In genomic region chr10:124629410-124629809, GRCh38 we compare ENCODE assay signal across 1 cellular context.
TF ChIP-seq lines count a peak whose summit lies in the region.

No MANE protein-coding gene starts in this region.

TF ChIP-seq in H1, 55 proteins besides CTCF, POLR2A, EP300 and RAD21 (continued from another document):
- TF ChIP-seq ZNF274 (IDR thresholded peaks at IDR 0.05; ENCODE audit: borderline replicate concordance, extremely low read depth, low read length) (no peak), SIRT6 (IDR thresholded peaks at IDR 0.05; ENCODE audit: low read length) (no peak), EGR1 (IDR thresholded peaks at IDR 0.05; ENCODE audit: borderline replicate concordance, low read depth, low read length) (no peak)
